In the genomic region with DNA sequence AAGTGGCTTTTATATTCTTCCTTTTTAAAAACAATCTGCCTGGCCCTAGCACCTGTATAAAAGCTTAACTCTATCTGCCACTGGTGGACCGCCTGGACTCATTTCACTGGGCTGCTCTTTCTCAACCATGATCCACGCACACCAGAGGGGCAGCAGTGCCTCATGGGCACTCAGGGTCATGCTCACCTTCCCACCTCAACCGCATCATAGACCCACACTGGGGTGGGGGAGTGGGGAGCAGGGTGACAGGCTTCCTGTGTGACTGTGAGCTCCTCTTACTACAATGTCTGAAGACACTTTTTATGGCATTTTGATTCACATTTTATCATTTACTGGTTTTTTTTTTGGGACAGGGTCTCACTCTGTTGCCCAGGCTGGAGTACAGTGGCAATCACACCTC, we compare ENCODE assay signal across 6 cellular contexts. TPM values are rescaled to one million over a fixed set of nuclear protein-coding genes. Genes with fewer than 3 reads are reported as not detected.
A peak's percentile ranks its signal among the peaks of the same experiment; 100 is the strongest.
DNase-seq lines count a peak whose midpoint lies in the region; ATAC-seq and TF ChIP-seq lines count a peak whose summit lies in the region.
"Not testable (repeated sequence)": the region's sequence is repeated elsewhere in the genome, so short reads cannot be mapped to it uniquely, and the experiment has no call there.
"Had no signal": no experiment of that assay in that cellular context is flagged by ENCODE, and none has a peak within 500 bp of the region (broad histone marks: within the 10 kb centered on the region; RNA-seq: fewer than 3 reads in every experiment).

No MANE protein-coding gene starts in this region.

- not testable (repeated sequence) for H3K4me3 ChIP-seq in DND-41 (ENCODE audit: low read depth in 1 of 2, low read length in 2 of 2)

- H3K9me3 Mint-ChIP-seq in activated CD8-positive, alpha-beta T cell treated with anti-CD3 and anti-CD28 coated beads for 36 hours; activated naive CD4-positive, alpha-beta T cell treated with anti-CD3 and anti-CD28 coated beads, Interleukin-2, amount 10 ng/mL, durations not matched to agents 7 days and 5 days; natural killer cell: not testable (repeated sequence)

- not testable (repeated sequence) for H3K4me1 ChIP-seq in DND-41 (ENCODE audit: insufficient read depth, low read length)

- not testable (repeated sequence) for H3K79me2 ChIP-seq in DND-41 (ENCODE audit: insufficient read depth, low read length)

- H3K27ac Mint-ChIP-seq in activated CD8-positive, alpha-beta T cell treated with anti-CD3 and anti-CD28 coated beads for 36 hours; activated naive CD4-positive, alpha-beta T cell treated with anti-CD3 and anti-CD28 coated beads, Interleukin-2, amount 10 ng/mL, durations not matched to agents 7 days and 5 days; natural killer cell: not testable (repeated sequence)

- not testable (repeated sequence) for H4K20me1 ChIP-seq in DND-41 (ENCODE audit: insufficient read depth, low read length)

- H3K27me3 Mint-ChIP-seq in activated CD8-positive, alpha-beta T cell treated with anti-CD3 and anti-CD28 coated beads for 36 hours; activated naive CD4-positive, alpha-beta T cell treated with anti-CD3 and anti-CD28 coated beads, Interleukin-2, amount 10 ng/mL, durations not matched to agents 7 days and 5 days; natural killer cell (ENCODE audit: low read depth in 2 of 2): not testable (repeated sequence)

- not testable (repeated sequence) for H3K4me1 Mint-ChIP-seq in activated CD8-positive, alpha-beta T cell treated with anti-CD3 and anti-CD28 coated beads for 36 hours (ENCODE audit: low read depth); activated naive CD4-positive, alpha-beta T cell treated with anti-CD3 and anti-CD28 coated beads, Interleukin-2, amount 10 ng/mL, durations not matched to agents 7 days and 5 days; natural killer cell

- not testable (repeated sequence) for H3K27me3 ChIP-seq in DND-41 (ENCODE audit: insufficient read depth, low read length, poor library complexity)

- intact Hi-C loops in activated CD8-positive, alpha-beta T cell treated with anti-CD3 and anti-CD28 coated beads for 36 hours (cut with micrococcal nuclease); Right ventricle myocardium superior (cut with DNase I); natural killer cell (cut with micrococcal nuclease): not testable (repeated sequence)

- not testable (repeated sequence) for H3K4me2 ChIP-seq in DND-41 (ENCODE audit: insufficient read depth, low read length)

- not testable (repeated sequence) for H3K36me3 ChIP-seq in DND-41 (ENCODE audit: insufficient read depth, low read length)

- not testable (repeated sequence) for H3K4me3 Mint-ChIP-seq in activated CD8-positive, alpha-beta T cell treated with anti-CD3 and anti-CD28 coated beads for 36 hours; activated naive CD4-positive, alpha-beta T cell treated with anti-CD3 and anti-CD28 coated beads, Interleukin-2, amount 10 ng/mL, durations not matched to agents 7 days and 5 days; natural killer cell

- H3K36me3 Mint-ChIP-seq in activated CD8-positive, alpha-beta T cell treated with anti-CD3 and anti-CD28 coated beads for 36 hours (ENCODE audit: low read depth); activated naive CD4-positive, alpha-beta T cell treated with anti-CD3 and anti-CD28 coated beads, Interleukin-2, amount 10 ng/mL, durations not matched to agents 7 days and 5 days; natural killer cell: not testable (repeated sequence)

- H3K27ac ChIP-seq in DND-41 (ENCODE audit: low read length): not testable (repeated sequence)

- POLR2A ChIA-PET in activated CD8-positive, alpha-beta T cell treated with anti-CD3 and anti-CD28 coated beads for 36 hours (lab: Charles Lee): not testable (repeated sequence)

- H3K9ac ChIP-seq in DND-41 (ENCODE audit: low read depth, low read length): not testable (repeated sequence)

- not testable (repeated sequence) for H3K9me3 ChIP-seq in DND-41 (ENCODE audit: insufficient read depth, low read length, severe bottlenecking)

- not testable (repeated sequence) for DNase-seq in DND-41, natural killer cell
- peak; percentile 1 for DNase-seq in activated CD8-positive, alpha-beta T cell treated with anti-CD3 and anti-CD28 coated beads for 36 hours
- peak; percentile 8 for DNase-seq in activated naive CD4-positive, alpha-beta T cell treated with anti-CD3 and anti-CD28 coated beads, Interleukin-2, amount 10 ng/mL, durations not matched to agents 7 days and 5 days
- DNase-seq in Right ventricle myocardium superior: peak; percentile 8

- H2AFZ ChIP-seq in DND-41 (ENCODE audit: low read depth, low read length): not testable (repeated sequence)

- ATAC-seq in DND-41 (ENCODE audit: insufficient read depth, low read depth): peak; percentile 17; the same call in 1 of the 3 replicates
- ATAC-seq in activated CD8-positive, alpha-beta T cell treated with anti-CD3 and anti-CD28 coated beads for 36 hours; Right ventricle myocardium superior (ENCODE audit: poor library complexity): not testable (repeated sequence)
- peak; percentile 41 to 91 (median 77) for ATAC-seq in natural killer cell

- CTCF ChIA-PET in activated CD8-positive, alpha-beta T cell treated with anti-CD3 and anti-CD28 coated beads for 36 hours (lab: Charles Lee); activated naive CD4-positive, alpha-beta T cell treated with anti-CD3 and anti-CD28 coated beads, Interleukin-2, amount 10 ng/mL, durations not matched to agents 7 days and 5 days (lab: Charles Lee): not testable (repeated sequence)

- not testable (repeated sequence) for TF ChIP-seq CTCF in DND-41 (IDR thresholded peaks at IDR 0.05; ENCODE audit: borderline replicate concordance, extremely low read depth, low read length, poor library complexity, severe bottlenecking); activated CD8-positive, alpha-beta T cell treated with anti-CD3 and anti-CD28 coated beads for 36 hours (IDR thresholded peaks at IDR 0.05); natural killer cell (IDR thresholded peaks at IDR 0.05)

RNA-seq across cellular contexts. Expression of gene CBS, which starts 15.3 kb away (rescaled TPM):
- 10 to 100 TPM; 91.3 to 91.9 TPM for total RNA-seq in activated CD8-positive, alpha-beta T cell treated with anti-CD3 and anti-CD28 coated beads for 36 hours
- total RNA-seq in Right ventricle myocardium superior: 6.2 TPM
- total RNA-seq in natural killer cell: under 1 TPM in 2 of 3 donors, not detected in 1; 0.58 to 0.84 TPM
- total RNA-seq: CD8-positive, alpha-beta T cell had no signal

RNA-seq across cellular contexts. Expression of gene U2AF1, which starts 16.4 kb away (rescaled TPM):
- total RNA-seq in activated CD8-positive, alpha-beta T cell treated with anti-CD3 and anti-CD28 coated beads for 36 hours: 10 to 100 TPM; 21.9 to 31.3 TPM
- total RNA-seq in Right ventricle myocardium superior: 6.5 TPM
- total RNA-seq in natural killer cell: 100 to 1,000 TPM in 2 of 3 donors, 1 to 10 TPM in 1; 9.0 to 363 (median 273) TPM

Comparison
In these comparisons a context has a peak if more than half of its experiments do, and no peak if none do; other contexts are left out.
1. RNA of gene CBS, which starts 15.3 kb away (total RNA-seq): 91.3 to 91.9 TPM in activated CD8-positive, alpha-beta T cell treated with anti-CD3 and anti-CD28 coated beads for 36 hours; 6.2 TPM in Right ventricle myocardium superior (single experiment) and 0.58 to 0.84 TPM in natural killer cell; every median in the first group is over 10 times any median in the second.